19 cellular contexts compared by ENCODE assay signal in genomic region chr10:76397957-76398665, GRCh38.
DNase-seq lines count a peak whose midpoint lies in the region; ATAC-seq and TF ChIP-seq lines count a peak whose summit lies in the region.
"Had no signal": no experiment of that assay in that cellular context is flagged by ENCODE, and none has a peak within 500 bp of the region (broad histone marks: within the 10 kb centered on the region; RNA-seq: fewer than 3 reads in every experiment).

No MANE protein-coding gene starts in this region.

- peaks cover 8% of the 10 kb centered on the region for H3K4me1 Mint-ChIP-seq in MCF 10A (ENCODE audit: insufficient read depth, unreplicated experiment)
- H3K4me1 Mint-ChIP-seq: activated naive CD4-positive, alpha-beta T cell treated with anti-CD3 and anti-CD28 coated beads, Interleukin-2, amount 10 ng/mL, durations not matched to agents 7 days and 5 days had no signal

- no peak overlapping the region for H3K27ac ChIP-seq in psoas muscle

- POLR2A ChIA-PET in MCF 10A (lab: Yijun Ruan, JAX) = interaction anchor here (1.3 kb wide), 1 partner anchor 18 kb away, joined by 3 read pairs; no protein-coding TSS in a partner anchor

- CTCF ChIA-PET in MCF 10A (lab: Yijun Ruan, JAX) = no interaction called here

- H3K4me3 ChIP-seq in fibroblast of mammary gland (ENCODE audit: control insufficient read depth, low read depth, low read length) (no peak overlapping the region), psoas muscle (no peak overlapping the region)
- H3K4me3 ChIP-seq: gastrocnemius medialis, HAP-1 had no signal

- 33 to 36% (median 34%) methylated on average over 6 of the region's 6 CpGs for WGBS in psoas muscle, 3 donors

- peak; percentile 55 for DNase-seq in DMS 273 treated with DMSO at 0.1 percent for 48 hours (lab: John Stamatoyannopoulos, UW)
- peak; percentile 59 for DNase-seq in NCI-H82 (lab: John Stamatoyannopoulos, UW)
- peak; percentile 3 for DNase-seq in fibroblast of mammary gland (ENCODE audit: low read depth)
- no peak for DNase-seq in psoas muscle
- DNase-seq in MCF 10A (ENCODE audit: unreplicated experiment) = no peak
- no peak for DNase-seq in NCI-H510A (lab: John Stamatoyannopoulos, UW)
- DNase-seq: activated CD8-positive, alpha-beta memory T cell treated with anti-CD3 and anti-CD28 coated beads, Interleukin-2, amount 50 U/mL, for 4 hours; activated naive CD4-positive, alpha-beta T cell treated with anti-CD3 and anti-CD28 coated beads, Interleukin-2, amount 10 ng/mL, durations not matched to agents 7 days and 5 days; central memory CD4-positive, alpha-beta T cell; GDM1; mammary epithelial cell; NCI-H2081 treated with DMSO at 0.1 percent for 48 hours; stimulated activated CD4-positive, alpha-beta T cell treated with anti-CD3 and anti-CD28 coated beads, Interleukin-12 subunit alpha, Interleukin-12 subunit beta, amount 100 ng/mL, for 4 hours; stimulated activated naive CD8-positive, alpha-beta T cell treated with anti-CD3 and anti-CD28 coated beads, Interleukin-15, Interleukin-2, amounts not matched to agents 100 U/mL and 50 U/mL, for 24 hours; T-helper 2 cell had no signal

- H3K36me3 ChIP-seq in psoas muscle (ENCODE audit: insufficient read depth in 1 of 2, low read depth in 1 of 2) = no peaks in the 10 kb centered on the region
- H3K36me3 ChIP-seq: gastrocnemius medialis, HAP-1 had no signal

- no peaks in the 10 kb centered on the region for H3K36me3 Mint-ChIP-seq in MCF 10A (ENCODE audit: insufficient read depth, unreplicated experiment)
- H3K36me3 Mint-ChIP-seq: activated naive CD4-positive, alpha-beta T cell treated with anti-CD3 and anti-CD28 coated beads, Interleukin-2, amount 10 ng/mL, durations not matched to agents 7 days and 5 days had no signal

- no peaks in the 10 kb centered on the region for H3K9me3 Mint-ChIP-seq in MCF 10A (ENCODE audit: unreplicated experiment)

- no peaks in the 10 kb centered on the region for H3K27me3 Mint-ChIP-seq in MCF 10A (ENCODE audit: insufficient read depth, unreplicated experiment)
- H3K27me3 Mint-ChIP-seq: activated naive CD4-positive, alpha-beta T cell treated with anti-CD3 and anti-CD28 coated beads, Interleukin-2, amount 10 ng/mL, durations not matched to agents 7 days and 5 days had no signal

- H3K4me1 ChIP-seq in psoas muscle = peaks cover 5% of the 10 kb centered on the region
- H3K4me1 ChIP-seq: HAP-1 had no signal

- H3K4me3 Mint-ChIP-seq in MCF 10A (ENCODE audit: unreplicated experiment) = no peak overlapping the region
- H3K4me3 Mint-ChIP-seq: activated naive CD4-positive, alpha-beta T cell treated with anti-CD3 and anti-CD28 coated beads, Interleukin-2, amount 10 ng/mL, durations not matched to agents 7 days and 5 days had no signal

- no peaks in the 10 kb centered on the region for H3K27me3 ChIP-seq in psoas muscle (ENCODE audit: insufficient read depth in 3 of 3, low read length in 2 of 3)
- H3K27me3 ChIP-seq: gastrocnemius medialis had no signal

- no TSS peak for BruUV-seq in MCF 10A (replicated peaks; lab: Mats Ljungman, UMichigan)

- H3K9me3 ChIP-seq in psoas muscle = no peaks in the 10 kb centered on the region
- H3K9me3 ChIP-seq: gastrocnemius medialis, HAP-1 had no signal

- TF ChIP-seq CTCF in fibroblast of mammary gland (conservative IDR thresholded peaks at IDR 0.05; ENCODE audit: control insufficient read depth, insufficient read depth, low read depth, low read length) (no peak), psoas muscle (IDR thresholded peaks at IDR 0.05) (no peak), MCF 10A (IDR thresholded peaks at IDR 0.05; ENCODE audit: unreplicated experiment) (no peak)

- H3K27ac Mint-ChIP-seq in MCF 10A (ENCODE audit: low read depth, unreplicated experiment) = no peak overlapping the region
- H3K27ac Mint-ChIP-seq: activated naive CD4-positive, alpha-beta T cell treated with anti-CD3 and anti-CD28 coated beads, Interleukin-2, amount 10 ng/mL, durations not matched to agents 7 days and 5 days had no signal

- intact Hi-C loops in psoas muscle (cut with DNase I) (no loop called here), MCF 10A (cut with micrococcal nuclease) (no loop called here)

- ATAC-seq in psoas muscle (peak; percentile 30 to 77 (median 57)), HG02884 (IDR thresholded peaks at IDR 0.05; ENCODE audit: unreplicated experiment) (no peak), GM21367 (IDR thresholded peaks at IDR 0.05; ENCODE audit: unreplicated experiment) (no peak)
- ATAC-seq: stimulated activated naive CD8-positive, alpha-beta T cell treated with anti-CD3 and anti-CD28 coated beads, Interleukin-15, Interleukin-2, amounts not matched to agents 100 U/mL and 50 U/mL, for 24 hours had no signal

Comparison
In these comparisons a context has a peak if more than half of its experiments do, and no peak if none do; other contexts are left out.
1. DNase-seq: peak in DMS 273 treated with DMSO at 0.1 percent for 48 hours (single experiment), NCI-H82 (single experiment) and fibroblast of mammary gland (single experiment); none in psoas muscle (0 of 2), MCF 10A (single experiment) and NCI-H510A (single experiment).
2. ATAC-seq: peak in psoas muscle (4 of 4); none in HG02884 (single experiment) and GM21367 (single experiment).